ENCODE assay signal across 9 cellular contexts in the genomic region with DNA sequence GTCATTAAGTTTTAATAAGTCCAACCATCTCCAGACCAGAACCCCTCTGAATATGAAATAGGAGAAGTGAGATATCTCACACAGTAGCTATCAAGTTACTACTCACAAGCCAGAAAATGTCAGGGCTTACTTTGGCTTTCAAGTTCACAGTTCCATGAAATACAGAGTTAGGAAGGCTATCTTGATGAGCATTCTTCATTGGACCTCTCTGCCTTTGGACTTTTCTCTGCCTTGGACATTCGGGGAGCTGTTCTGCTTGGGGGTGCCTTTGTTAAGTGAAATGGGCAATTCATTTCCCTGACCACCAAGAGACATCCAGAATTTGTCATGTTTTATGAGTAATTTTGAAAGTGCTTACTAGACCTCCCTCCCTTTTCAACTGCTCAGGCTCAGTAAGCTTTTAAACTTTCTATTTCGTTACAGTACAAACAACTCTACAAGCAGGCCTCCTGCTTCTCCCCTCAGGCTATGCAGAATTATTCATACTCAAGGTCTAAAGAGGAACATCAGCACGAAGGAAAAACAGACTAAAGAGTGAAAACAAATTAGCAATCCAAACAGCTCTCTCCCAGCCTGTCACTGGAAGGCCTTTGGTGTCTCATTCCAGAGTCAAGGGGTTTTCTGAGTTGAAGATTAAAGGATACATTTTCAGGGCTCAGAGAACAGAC.
A peak's percentile ranks its signal among the peaks of the same experiment; 100 is the strongest.
DNase-seq lines count a peak whose midpoint lies in the region; ATAC-seq, FAIRE-seq and TF ChIP-seq lines count a peak whose summit lies in the region.
"Had no signal": no experiment of that assay in that cellular context is flagged by ENCODE, and none has a peak within 500 bp of the region (broad histone marks: within the 10 kb centered on the region; RNA-seq: fewer than 3 reads in every experiment).

No MANE protein-coding gene starts in this region.

- peak overlapping the region; percentile 52 for H3K4me2 ChIP-seq in osteoblast (ENCODE audit: insufficient read depth, low read length)

- no peaks in the 10 kb centered on the region for H3K27me3 ChIP-seq in osteoblast (ENCODE audit: insufficient read depth, low read length)

- no peaks in the 10 kb centered on the region for H3K36me3 ChIP-seq in osteoblast (ENCODE audit: insufficient read depth, low read length)

- POLR2A ChIA-PET in AG04449 (lab: Yijun Ruan, JAX): interaction anchor here (0.8 to 2.0 kb wide), 6 partner anchors 218 to 508 kb away, joined by 3 to 9 read pairs (median 3); no protein-coding TSS in a partner anchor

- CTCF ChIA-PET in AG04449 (lab: Yijun Ruan, JAX): interaction anchor here (0.6 to 4.1 kb wide), 10 partner anchors 9 to 637 kb away, joined by 3 to 20 read pairs (median 3); no protein-coding TSS in a partner anchor

- peak overlapping the region; percentile 16 for H2AFZ ChIP-seq in osteoblast (ENCODE audit: low read length)

- H3K4me1 ChIP-seq in osteoblast (ENCODE audit: insufficient read depth, low read length): peaks cover 36% of the 10 kb centered on the region

- DNase-seq in AG04449 (ENCODE audit: low read depth, low spot score) (peak; percentile 29), GM19239 (ENCODE audit: insufficient read length, low spot score) (peak; percentile 36), amniotic epithelial cell (ENCODE audit: low read depth) (peak; percentile 58), osteoblast (ENCODE audit: insufficient read length, low spot score, missing footprints) (peak; percentile 80), nucleus accumbens (lab: John Stamatoyannopoulos, UW) (no peak), urothelium cell line (ENCODE audit: low spot score) (no peak)
- DNase-seq in activated naive CD4-positive, alpha-beta T cell (lab: John Stamatoyannopoulos, UW): no peak
- DNase-seq: activated naive CD8-positive, alpha-beta T cell treated with anti-CD3 and anti-CD28 coated beads, Interleukin-2, amount 10 ng/mL, durations not matched to agents 7 days and 5 days had no signal

- H4K20me1 ChIP-seq in osteoblast (ENCODE audit: insufficient read depth, low read length): no peaks in the 10 kb centered on the region

- ATAC-seq in HG03097 (IDR thresholded peaks at IDR 0.05; ENCODE audit: low FRiP score, unreplicated experiment): peak; percentile 82

- FAIRE-seq in GM19239 (lab: Jason Lieb, UNC): peak; percentile 82
- no peak for FAIRE-seq in urothelium cell line (lab: Jason Lieb, UNC)

- no peaks in the 10 kb centered on the region for H3K79me2 ChIP-seq in osteoblast (ENCODE audit: insufficient read depth, low read length)

- peak overlapping the region; percentile 89 for H3K27ac ChIP-seq in osteoblast (ENCODE audit: low read depth, low read length)

- TF ChIP-seq CTCF in AG04449 (IDR thresholded peaks at IDR 0.05; ENCODE audit: insufficient read depth, low read length, missing control alignments) (no peak), osteoblast (IDR thresholded peaks at IDR 0.05; ENCODE audit: extremely low read depth, low read depth, low read length) (no peak)

- no peak overlapping the region for H3K4me3 ChIP-seq in AG04449 (ENCODE audit: low read depth, low read length)
- H3K4me3 ChIP-seq in osteoblast (ENCODE audit: insufficient read depth, low read length): no peak overlapping the region

- no peaks in the 10 kb centered on the region for H3K9me3 ChIP-seq in osteoblast (ENCODE audit: low read depth, low read length)

Comparison
In these comparisons a context has a peak if more than half of its experiments do, and no peak if none do; other contexts are left out.
1. DNase-seq: peak in AG04449 (single experiment), GM19239 (single experiment), amniotic epithelial cell (single experiment) and osteoblast (single experiment); none in nucleus accumbens (0 of 56), activated naive CD4-positive, alpha-beta T cell (0 of 4) and urothelium cell line (single experiment).